8 cellular contexts compared by ENCODE assay signal in the genomic region with DNA sequence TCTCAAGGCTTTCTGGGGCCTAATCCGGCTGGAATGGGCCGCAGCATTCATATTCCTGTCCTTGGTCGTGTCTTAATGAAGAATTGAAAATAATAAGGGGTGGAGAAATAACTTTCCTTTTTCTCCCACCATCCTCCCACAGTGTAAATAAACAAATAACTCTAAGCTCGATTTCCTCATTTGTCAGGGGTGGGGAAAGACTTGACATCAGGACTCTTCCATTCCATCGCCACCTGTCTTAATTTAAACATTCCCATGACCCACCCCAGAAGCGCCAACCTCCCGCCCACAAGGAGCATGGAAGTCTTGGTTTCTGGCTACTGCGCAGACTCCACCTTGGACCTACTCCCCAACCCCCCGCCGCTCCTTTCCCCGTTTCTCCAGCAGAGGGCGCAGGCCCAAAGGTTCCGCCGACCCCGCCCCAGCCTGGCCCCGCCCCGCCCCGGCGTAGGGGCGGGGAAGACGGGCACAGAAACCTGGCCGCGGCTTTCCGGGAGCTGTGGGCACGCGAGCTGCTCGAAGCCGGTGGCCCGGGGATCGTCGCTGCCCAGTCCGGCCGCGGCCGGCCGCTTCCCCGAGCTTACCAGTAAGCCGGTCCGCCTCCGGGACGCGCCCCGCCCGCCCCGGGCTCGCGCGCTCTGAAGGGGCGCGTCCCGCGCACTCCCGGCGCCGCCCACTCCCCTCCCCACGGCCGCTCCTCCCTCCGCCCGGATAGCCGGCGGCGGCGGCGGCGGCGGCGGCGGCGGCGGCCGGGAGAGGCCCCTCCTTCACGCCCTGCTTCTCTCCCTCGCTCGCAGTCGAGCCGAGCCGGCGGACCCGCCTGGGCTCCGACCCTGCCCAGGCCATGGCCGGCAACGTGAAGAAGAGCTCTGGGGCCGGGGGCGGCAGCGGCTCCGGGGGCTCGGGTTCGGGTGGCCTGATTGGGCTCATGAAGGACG. TPM values are rescaled to one million over a fixed set of nuclear protein-coding genes. Genes with fewer than 3 reads are reported as not detected.
DNase-seq lines count a peak whose midpoint lies in the region; ATAC-seq and TF ChIP-seq lines count a peak whose summit lies in the region.

TSS of gene CBL (plus strand) at position 766 of the 938 bp plus-strand sequence. CDS start at position 845, 79 bp downstream.

- peak within 1 kb of the TSS; percentile 87 for H3K9ac ChIP-seq in NT2/D1 (ENCODE audit: insufficient read length, low read depth)

- peak; percentile 72 for ATAC-seq in GM21367 (IDR thresholded peaks at IDR 0.05; ENCODE audit: unreplicated experiment)

- H3K9me3 Mint-ChIP-seq in endothelial cell (ENCODE audit: unreplicated experiment), result no peaks in the 10 kb centered on the region
- H3K9me3 Mint-ChIP-seq in mesothelial cell of epicardium, result no peaks in the 10 kb centered on the region

- TF ChIP-seq CTCF in endothelial cell (IDR thresholded peaks at IDR 0.05; ENCODE audit: unreplicated experiment) (peak; percentile 96), mesothelial cell of epicardium (IDR thresholded peaks at IDR 0.05; ENCODE audit: unreplicated experiment) (peak; percentile 98)

- H3K4me3 Mint-ChIP-seq in endothelial cell (ENCODE audit: unreplicated experiment) (peak within 1 kb of the TSS; percentile 100), mesothelial cell of epicardium (peak within 1 kb of the TSS; percentile 90)

- H3K4me3 ChIP-seq in NT2/D1 (ENCODE audit: insufficient read length, low read depth), result peak within 1 kb of the TSS; percentile 71

- no peaks in the 10 kb centered on the region for H3K9me3 ChIP-seq in NT2/D1 (ENCODE audit: insufficient read depth, low read length)

- no peaks in the 10 kb centered on the region for H3K36me3 ChIP-seq in NT2/D1 (ENCODE audit: insufficient read depth, insufficient read length, low read length)

- H3K27ac Mint-ChIP-seq in endothelial cell (ENCODE audit: unreplicated experiment) (peak within 1 kb of the TSS; percentile 91), mesothelial cell of epicardium (peak within 1 kb of the TSS; percentile 96)

- peaks cover 5% of the 10 kb centered on the region for H3K27me3 Mint-ChIP-seq in endothelial cell (ENCODE audit: unreplicated experiment)
- H3K27me3 Mint-ChIP-seq in mesothelial cell of epicardium (ENCODE audit: low read depth), result no peaks in the 10 kb centered on the region

- in situ Hi-C loops in Caki2 (cut with HindIII; ENCODE audit: low pct_unique_long_range_greater_than_20kb, low sequenced_read_pairs), result no loop called here

- H3K4me1 ChIP-seq in NT2/D1 (ENCODE audit: insufficient read depth, insufficient read length), result no peaks in the 10 kb centered on the region

- DNase-seq in Caki2 (ENCODE audit: low read depth) (peak; percentile 82), HUDEP-2 (lab: John Stamatoyannopoulos, UW; ENCODE audit: unreplicated experiment in 76 of 76) (peak in 73 of 76 experiments; percentile 29 to 95 (median 84)), NT2/D1 (ENCODE audit: low read depth, low spot score) (peak; percentile 74), endothelial cell (ENCODE audit: low spot score) (peak; percentile 100), mesothelial cell of epicardium (ENCODE audit: low spot score in 2 of 2, unreplicated experiment in 2 of 2) (peak; percentile 93 to 98)
- DNase-seq in activated CD8-positive, alpha-beta memory T cell treated with anti-CD3 and anti-CD28 coated beads, Interleukin-2, amount 50 U/mL, for 24 hours (ENCODE audit: extremely low read depth), result peak; percentile 94
- peak; percentile 89 to 93 for DNase-seq in stimulated activated CD8-positive, alpha-beta memory T cell treated with anti-CD3 and anti-CD28 coated beads, Interleukin-15, amount 100 ng/mL, for 4 hours (ENCODE audit: low read depth in 2 of 2)

- H3K27me3 ChIP-seq in NT2/D1 (ENCODE audit: insufficient read depth, insufficient read length), result no peaks in the 10 kb centered on the region

- peaks cover 14% of the 10 kb centered on the region for H3K4me1 Mint-ChIP-seq in endothelial cell (ENCODE audit: unreplicated experiment)
- peaks cover 25% of the 10 kb centered on the region for H3K4me1 Mint-ChIP-seq in mesothelial cell of epicardium

- H3K36me3 Mint-ChIP-seq in endothelial cell (ENCODE audit: low read depth, unreplicated experiment) (peaks cover 4% of the 10 kb centered on the region), mesothelial cell of epicardium (no peaks in the 10 kb centered on the region)

RNA-seq across cellular contexts. Expression of gene CBL, which starts in this region (rescaled TPM):
- total RNA-seq in Caki2 (2014; rRNA removed; shearing (Covaris generic); ENCODE audit: low replicate concordance), result 3.7 and 6.4 TPM in 2 replicates
- 47.5 TPM for total RNA-seq in endothelial cell (ENCODE audit: unreplicated experiment)
- 27.5 to 28.0 TPM (median 27.6 TPM) in 3 replicates for total RNA-seq in mesothelial cell of epicardium

Comparison
In these comparisons a context has a peak if more than half of its experiments do, and no peak if none do; other contexts are left out.
1. Peak in every context shown above with its lines: DNase-seq, ATAC-seq and H3K4me3 ChIP-seq.